In genomic region chr21:26041441-26042180, GRCh38 we compare ENCODE assay signal across 13 cellular contexts.
DNase-seq lines count a peak whose midpoint lies in the region; ATAC-seq and TF ChIP-seq lines count a peak whose summit lies in the region.
"Had no signal": no experiment of that assay in that cellular context is flagged by ENCODE, and none has a peak within 500 bp of the region (broad histone marks: within the 10 kb centered on the region; RNA-seq: fewer than 3 reads in every experiment).

No MANE protein-coding gene starts in this region.

- H3K27me3 ChIP-seq in mammary epithelial cell (ENCODE audit: insufficient read depth, low read length) (no peaks in the 10 kb centered on the region), mesenchymal stem cell (ENCODE audit: control insufficient read depth in 1 of 2, insufficient read depth in 1 of 2, low read length in 2 of 2) (no peaks in the 10 kb centered on the region), neuronal stem cell (ENCODE audit: control insufficient read depth in 3 of 3, insufficient read depth in 3 of 3, low read depth in 1 of 3, low read length in 3 of 3) (no peaks in the 10 kb centered on the region)

- H2AK5ac ChIP-seq in mesenchymal stem cell (ENCODE audit: low read length, severe bottlenecking) (no peak overlapping the region), neuronal stem cell (ENCODE audit: low read depth, low read length) (no peak overlapping the region)

- H3K4ac ChIP-seq in mesenchymal stem cell (ENCODE audit: low read depth in 1 of 2, low read length in 2 of 2) (no peak overlapping the region), neuronal stem cell (ENCODE audit: low read length) (no peak overlapping the region)

- H3K27ac ChIP-seq in mammary epithelial cell (ENCODE audit: insufficient read depth, low read depth, low read length) (no peak overlapping the region), mesenchymal stem cell (ENCODE audit: low read length, poor library complexity, severe bottlenecking) (no peak overlapping the region), neuronal stem cell (replicated peaks; ENCODE audit: low read length) (no peak overlapping the region)

- TF ChIP-seq CTCF in mammary epithelial cell (conservative IDR thresholded peaks at IDR 0.05 in 1 of 2, IDR thresholded peaks at IDR 0.05 in 1 of 2; ENCODE audit: extremely low read depth in 1 of 2, insufficient read depth in 1 of 2, low read depth in 1 of 2, low read length in 2 of 2), result no peak

- H4K8ac ChIP-seq in mesenchymal stem cell (ENCODE audit: low read length) (no peak overlapping the region), neuronal stem cell (ENCODE audit: low read depth, low read length) (no peak overlapping the region)

- H2AFZ ChIP-seq in mammary epithelial cell (ENCODE audit: low read depth, low read length), result no peak overlapping the region
- no peak overlapping the region for H2AFZ ChIP-seq in mesenchymal stem cell (ENCODE audit: low read depth, low read length)
- no peak overlapping the region for H2AFZ ChIP-seq in neuronal stem cell (ENCODE audit: low read length)

- H3K4me1 ChIP-seq in mammary epithelial cell (ENCODE audit: insufficient read depth, low read length) (no peaks in the 10 kb centered on the region), mesenchymal stem cell (ENCODE audit: control insufficient read depth, insufficient read depth, low read depth, low read length) (no peaks in the 10 kb centered on the region), neuronal stem cell (ENCODE audit: control insufficient read depth in 2 of 2, insufficient read depth in 1 of 2, low read depth in 1 of 2, low read length in 2 of 2) (no peaks in the 10 kb centered on the region)

- WGBS in mammary epithelial cell (ENCODE audit: low coverage, missing lambda C conversion rate), result 95% methylated on average over 3 of the region's 3 CpGs
- 99% methylated on average over 2 of the region's 3 CpGs for WGBS in mesenchymal stem cell
- no CpG with 5 or more reads among the region's 3 CpGs for WGBS in neuronal stem cell (ENCODE audit: extremely low coverage in 2 of 2, insufficient read length in 2 of 2, insufficient replicate concordance in 1 of 2), 2 donors

- H2BK120ac ChIP-seq in mesenchymal stem cell (ENCODE audit: low read depth, low read length), result no peak overlapping the region
- no peak overlapping the region for H2BK120ac ChIP-seq in neuronal stem cell (ENCODE audit: low read depth, low read length)

- no peak overlapping the region for H2BK12ac ChIP-seq in mesenchymal stem cell (ENCODE audit: low read length in 2 of 2)
- H2BK12ac ChIP-seq in neuronal stem cell (ENCODE audit: low read length), result no peak overlapping the region

- CTCF ChIA-PET in mammary epithelial cell (lab: Charles Lee; ENCODE audit: low non-redundant PET), result no interaction called here

- intact Hi-C loops in mammary epithelial cell (cut with micrococcal nuclease), result no loop called here

- peaks cover 26% of the 10 kb centered on the region for H3K36me3 ChIP-seq in mammary epithelial cell (ENCODE audit: insufficient read depth, low read length)
- H3K36me3 ChIP-seq in mesenchymal stem cell (ENCODE audit: control insufficient read depth in 1 of 2, insufficient read depth in 2 of 2, low read depth in 1 of 2, low read length in 2 of 2), result peaks cover 10 to 41% of the 10 kb centered on the region in 2 experiments
- peaks cover 4 to 35% of the 10 kb centered on the region in 2 donors for H3K36me3 ChIP-seq in neuronal stem cell (replicated peaks in 1 of 2; ENCODE audit: control insufficient read depth in 2 of 2, insufficient read depth in 2 of 2, low read length in 2 of 2)

- no peak overlapping the region for H3K14ac ChIP-seq in mesenchymal stem cell (ENCODE audit: low read length in 2 of 2)
- H3K14ac ChIP-seq in neuronal stem cell (ENCODE audit: low read length), result no peak overlapping the region

- in situ Hi-C loops in mammary epithelial cell (cut with MboI; ENCODE audit: low sequenced_read_pairs in 2 of 2), result no loop called here

- peaks cover 85% of the 10 kb centered on the region for H3K79me2 ChIP-seq in mammary epithelial cell (ENCODE audit: insufficient read depth, low read length)

- ATAC-seq in GM21529 (IDR thresholded peaks at IDR 0.05; ENCODE audit: unreplicated experiment), result no peak
- ATAC-seq: activated CD4-positive, alpha-beta T cell treated with anti-CD3 and anti-CD28 coated beads for 36 hours had no signal

- H3K9me3 ChIP-seq in mammary epithelial cell (replicated peaks; ENCODE audit: insufficient read depth, low read length) (no peaks in the 10 kb centered on the region), mesenchymal stem cell (ENCODE audit: control insufficient read depth, low read length) (no peaks in the 10 kb centered on the region), neuronal stem cell (replicated peaks in 1 of 2; ENCODE audit: control insufficient read depth in 2 of 2, insufficient read depth in 1 of 2, low read depth in 1 of 2, low read length in 2 of 2) (peaks cover 0 to 5% of the 10 kb centered on the region in 2 donors)

- dilution Hi-C loops in mammary epithelial cell (cut with HindIII; ENCODE audit: low sequenced_read_pairs), result no loop called here

- H3K18ac ChIP-seq in mesenchymal stem cell (ENCODE audit: low read depth in 1 of 2, low read length in 2 of 2) (no peak overlapping the region), neuronal stem cell (ENCODE audit: low read length) (no peak overlapping the region)

- H3K4me2 ChIP-seq in mammary epithelial cell (ENCODE audit: insufficient read depth, low read depth, low read length), result no peak overlapping the region
- H3K4me2 ChIP-seq in mesenchymal stem cell (ENCODE audit: low read length, poor library complexity, severe bottlenecking), result no peak overlapping the region
- H3K4me2 ChIP-seq in neuronal stem cell (ENCODE audit: insufficient read depth, low read length, poor library complexity, severe bottlenecking), result no peak overlapping the region

- H2BK15ac ChIP-seq in mesenchymal stem cell (ENCODE audit: low read depth, poor library complexity, severe bottlenecking), result no peak overlapping the region
- H2BK15ac ChIP-seq in neuronal stem cell (ENCODE audit: low read length), result no peak overlapping the region

- DNase-seq in Ammon's horn (ENCODE audit: low spot score) (peak; percentile 51), NCI-H1694 (lab: John Stamatoyannopoulos, UW) (peak; percentile 25), mammary epithelial cell (peak; percentile 31), mesenchymal stem cell (no peak), neuronal stem cell (ENCODE audit: low spot score) (no peak), islet precursor cell (no peak)
- DNase-seq in stimulated activated CD4-positive, alpha-beta T cell treated with anti-CD3 and anti-CD28 coated beads, Interleukin-1b, Interleukin-23, amount 100 ng/mL, for 48 hours, result no peak
- DNase-seq: activated CD4-positive, alpha-beta T cell treated with anti-CD3 and anti-CD28 coated beads for 36 hours; activated gamma-delta T cell treated with Interleukin-2 at 50 U/mL for 16 hours; naive B cell; NCI-H2227 treated with DMSO at 0.1 percent for 48 hours; SIG-M5 had no signal

- H2BK5ac ChIP-seq in mesenchymal stem cell (ENCODE audit: low read depth, low read length, poor library complexity, severe bottlenecking) (no peak overlapping the region), neuronal stem cell (ENCODE audit: low read length) (no peak overlapping the region)

- H4K91ac ChIP-seq in mesenchymal stem cell (ENCODE audit: low read length), result no peak overlapping the region
- H4K91ac ChIP-seq in neuronal stem cell (ENCODE audit: low read depth, low read length, poor library complexity), result no peak overlapping the region

- H3K23ac ChIP-seq in mesenchymal stem cell (ENCODE audit: low read length in 2 of 2) (no peak overlapping the region), neuronal stem cell (ENCODE audit: low read depth, low read length, poor library complexity) (no peak overlapping the region)

- no TSS peak for BruUV-seq in mammary epithelial cell (replicated peaks; lab: Mats Ljungman, UMichigan)

- H4K20me1 ChIP-seq in mammary epithelial cell (ENCODE audit: insufficient read depth, low read length), result no peaks in the 10 kb centered on the region

- H3K4me3 ChIP-seq in mammary epithelial cell (replicated peaks in 1 of 3; ENCODE audit: insufficient read depth in 1 of 3, low read depth in 2 of 3, low read length in 3 of 3), result no peak overlapping the region
- no peak overlapping the region for H3K4me3 ChIP-seq in mesenchymal stem cell (ENCODE audit: insufficient read depth in 1 of 2, low read depth in 1 of 2, low read length in 2 of 2)
- no peak overlapping the region for H3K4me3 ChIP-seq in neuronal stem cell (ENCODE audit: low read length in 2 of 2)

- no peak overlapping the region for H3K9ac ChIP-seq in mammary epithelial cell (ENCODE audit: insufficient read depth, low read length)
- peak overlapping the region; percentile 3 for H3K9ac ChIP-seq in mesenchymal stem cell (ENCODE audit: low read length)
- H3K9ac ChIP-seq in neuronal stem cell (ENCODE audit: low read depth, low read length, poor library complexity), result no peak overlapping the region

- H3K79me1 ChIP-seq in mesenchymal stem cell (replicated peaks; ENCODE audit: low read length, poor library complexity, severe bottlenecking) (peaks cover 14% of the 10 kb centered on the region), neuronal stem cell (ENCODE audit: low read depth, low read length) (no peaks in the 10 kb centered on the region)

Comparison
In these comparisons a context has a peak if more than half of its experiments do, and no peak if none do; other contexts are left out.
1. DNase-seq: peak in Ammon's horn (single experiment), NCI-H1694 (single experiment) and mammary epithelial cell (single experiment); none in mesenchymal stem cell (single experiment), neuronal stem cell (single experiment), stimulated activated CD4-positive, alpha-beta T cell treated with anti-CD3 and anti-CD28 coated beads, Interleukin-1b, Interleukin-23, amount 100 ng/mL, for 48 hours (single experiment) and islet precursor cell (single experiment).